ENCODE assay signal across 1 cellular context in genomic region chr1:92376345-92376744, GRCh38.
TF ChIP-seq lines count a peak whose summit lies in the region.

No MANE protein-coding gene starts in this region.

TF ChIP-seq in HepG2, 621 proteins besides CTCF, POLR2A, EP300 and RAD21 (continued from another document):
- TF ChIP-seq ZNF800 (CRISPR knock-in tag; IDR thresholded peaks at IDR 0.05), result no peak
- TF ChIP-seq YEATS2 (CRISPR knock-in tag; IDR thresholded peaks at IDR 0.05; ENCODE audit: borderline replicate concordance), result no peak
- TF ChIP-seq PLRG1 (conservative IDR thresholded peaks at IDR 0.05), result no peak
- no peak for TF ChIP-seq FUBP1 (CRISPR knock-in tag; IDR thresholded peaks at IDR 0.05; ENCODE audit: borderline replicate concordance)
- TF ChIP-seq ZNF879 (CRISPR knock-in tag; IDR thresholded peaks at IDR 0.05), result no peak
- no peak for TF ChIP-seq ZNF572 (CRISPR knock-in tag; IDR thresholded peaks at IDR 0.05)
- no peak for TF ChIP-seq ZMYM4 (CRISPR knock-in tag; IDR thresholded peaks at IDR 0.05)
- TF ChIP-seq CBFB (CRISPR knock-in tag; IDR thresholded peaks at IDR 0.05), result no peak
- TF ChIP-seq HOXA5 (CRISPR knock-in tag; IDR thresholded peaks at IDR 0.05), result no peak
- TF ChIP-seq ZNF3 (CRISPR knock-in tag; IDR thresholded peaks at IDR 0.05), result no peak
- no peak for TF ChIP-seq ZSCAN5A (CRISPR knock-in tag; IDR thresholded peaks at IDR 0.05; ENCODE audit: borderline replicate concordance)
- no peak for TF ChIP-seq PRMT3 (CRISPR knock-in tag; IDR thresholded peaks at IDR 0.05; ENCODE audit: borderline replicate concordance, low read depth)
- TF ChIP-seq ZFP37 (CRISPR knock-in tag; IDR thresholded peaks at IDR 0.05; ENCODE audit: borderline replicate concordance), result no peak
